Comparison of ENCODE assay signal across 21 cellular contexts in genomic region chr6:36266913-36267644, GRCh38. TPM values are rescaled to one million over a fixed set of nuclear protein-coding genes. Genes with fewer than 3 reads are reported as not detected.
DNase-seq lines count a peak whose midpoint lies in the region; ATAC-seq and TF ChIP-seq lines count a peak whose summit lies in the region.
"Had no signal": no experiment of that assay in that cellular context is flagged by ENCODE, and none has a peak within 500 bp of the region (broad histone marks: within the 10 kb centered on the region; RNA-seq: fewer than 3 reads in every experiment).

No MANE protein-coding gene starts in this region.

- H3K4me3 Mint-ChIP-seq in H9: no peak overlapping the region
- H3K4me3 Mint-ChIP-seq in activated CD8-positive, alpha-beta memory T cell treated with anti-CD3 and anti-CD28 coated beads, Interleukin-2, amount 10 ng/mL, durations not matched to agents 7 days and 5 days: no peak overlapping the region
- H3K4me3 Mint-ChIP-seq: CD4-positive, alpha-beta T cell had no signal

- H3T11ph ChIP-seq in H9 (ENCODE audit: low read length): no peak overlapping the region

- H3K27me3 ChIP-seq in foreskin keratinocyte (peaks cover 31% of the 10 kb centered on the region), H9 (ENCODE audit: insufficient read depth, low read length) (no peaks in the 10 kb centered on the region)
- H3K27me3 ChIP-seq: BLaER1 had no signal

- no peak overlapping the region for H4K91ac ChIP-seq in H9 (ENCODE audit: insufficient read length, low read depth, low read length)

- H3K27me3 Mint-ChIP-seq in H9 (ENCODE audit: low read depth): peaks cover 12% of the 10 kb centered on the region
- peaks cover 23% of the 10 kb centered on the region for H3K27me3 Mint-ChIP-seq in activated CD8-positive, alpha-beta memory T cell treated with anti-CD3 and anti-CD28 coated beads, Interleukin-2, amount 10 ng/mL, durations not matched to agents 7 days and 5 days

- H3K4me1 Mint-ChIP-seq in H9: peaks cover 4 to 12% of the 10 kb centered on the region in 2 experiments
- H3K4me1 Mint-ChIP-seq in activated CD8-positive, alpha-beta memory T cell treated with anti-CD3 and anti-CD28 coated beads, Interleukin-2, amount 10 ng/mL, durations not matched to agents 7 days and 5 days: no peaks in the 10 kb centered on the region

- no peak overlapping the region for H3K14ac ChIP-seq in H9 (ENCODE audit: insufficient read depth, low read length)

- H4K5ac ChIP-seq in H9 (ENCODE audit: insufficient read length, low read depth, low read length): no peak overlapping the region

- peak overlapping the region; percentile 89 for H3K27ac ChIP-seq in caudate nucleus (ENCODE audit: low read depth, low read length)
- H3K27ac ChIP-seq in foreskin keratinocyte: no peak overlapping the region
- no peak overlapping the region for H3K27ac ChIP-seq in substantia nigra (ENCODE audit: low read depth, low read length, poor library complexity, severe bottlenecking)
- H3K27ac ChIP-seq in H9 (ENCODE audit: insufficient read length, low read depth, low read length): no peak overlapping the region
- H3K27ac ChIP-seq: BLaER1 had no signal

- no peak overlapping the region for H4K8ac ChIP-seq in H9 (replicated peaks; ENCODE audit: insufficient read length, low read depth, low read length)

- no peak overlapping the region for H2BK5ac ChIP-seq in H9 (ENCODE audit: insufficient read length, low read length)

- ATAC-seq in foreskin keratinocyte (peak; percentile 13), HG02981 (IDR thresholded peaks at IDR 0.05; ENCODE audit: unreplicated experiment) (no peak)
- no peak for ATAC-seq in activated CD8-positive, alpha-beta memory T cell treated with anti-CD3 and anti-CD28 coated beads, Interleukin-2, amount 10 ng/mL, durations not matched to agents 7 days and 5 days
- ATAC-seq: Right ventricle myocardium inferior had no signal

- no peak overlapping the region for H3K18ac ChIP-seq in H9 (ENCODE audit: insufficient read length, low read depth, low read length)

- H3K4me2 ChIP-seq in H9 (ENCODE audit: insufficient read depth, insufficient read length, low read length): no peak overlapping the region
- H3K4me2 ChIP-seq: BLaER1 had no signal

- no peaks in the 10 kb centered on the region for H3K23me2 ChIP-seq in H9 (ENCODE audit: insufficient read length, low read depth, low read length, poor library complexity, severe bottlenecking)

- TF ChIP-seq CTCF in foreskin keratinocyte (conservative IDR thresholded peaks at IDR 0.05) (no peak), H9 (conservative IDR thresholded peaks at IDR 0.05) (no peak)

- H3K4me1 ChIP-seq in foreskin keratinocyte (no peaks in the 10 kb centered on the region), H9 (ENCODE audit: insufficient read depth, low read length) (no peaks in the 10 kb centered on the region)

- H3K23ac ChIP-seq in H9 (ENCODE audit: insufficient read length, low read depth, low read length): no peak overlapping the region

- no peak overlapping the region for H3K56ac ChIP-seq in H9 (ENCODE audit: insufficient read length, low read depth, low read length)

- no peaks in the 10 kb centered on the region for H3K9me3 ChIP-seq in H9 (ENCODE audit: control insufficient read depth, low read depth, low read length)

- no peak overlapping the region for H3K4ac ChIP-seq in H9 (ENCODE audit: low read depth, low read length)

- CTCF ChIA-PET in activated CD8-positive, alpha-beta memory T cell treated with anti-CD3 and anti-CD28 coated beads, Interleukin-2, amount 10 ng/mL, durations not matched to agents 7 days and 5 days (lab: Charles Lee): interaction anchor here (1.5 kb wide), 1 partner anchor 35 kb away, joined by 6 read pairs; no protein-coding TSS in a partner anchor

- H3K27ac Mint-ChIP-seq in H9: no peak overlapping the region
- H3K27ac Mint-ChIP-seq in activated CD8-positive, alpha-beta memory T cell treated with anti-CD3 and anti-CD28 coated beads, Interleukin-2, amount 10 ng/mL, durations not matched to agents 7 days and 5 days: no peak overlapping the region
- H3K27ac Mint-ChIP-seq: CD4-positive, alpha-beta T cell had no signal

- no peaks in the 10 kb centered on the region; a peak in 1 of 7 replicates for H3K36me3 Mint-ChIP-seq in H9 (ENCODE audit: insufficient read depth in 1 of 3, low read depth in 3 of 3)
- H3K36me3 Mint-ChIP-seq in activated CD8-positive, alpha-beta memory T cell treated with anti-CD3 and anti-CD28 coated beads, Interleukin-2, amount 10 ng/mL, durations not matched to agents 7 days and 5 days: no peaks in the 10 kb centered on the region

- no peak overlapping the region for H2BK120ac ChIP-seq in H9 (ENCODE audit: low read depth, low read length, poor library complexity, severe bottlenecking)

- H3K9me3 Mint-ChIP-seq in H9: peaks cover 3 to 5% of the 10 kb centered on the region in 2 experiments; a peak in 2 of 5 replicates
- peaks cover 2% of the 10 kb centered on the region for H3K9me3 Mint-ChIP-seq in activated CD8-positive, alpha-beta memory T cell treated with anti-CD3 and anti-CD28 coated beads, Interleukin-2, amount 10 ng/mL, durations not matched to agents 7 days and 5 days (ENCODE audit: low read depth)
- H3K9me3 Mint-ChIP-seq: CD4-positive, alpha-beta T cell had no signal

- peak; percentile 50 for DNase-seq in NCI-H69 (lab: John Stamatoyannopoulos, UW)
- peak in 11 of 61 donors; percentile 8 to 59 (median 20) for DNase-seq in caudate nucleus (lab: John Stamatoyannopoulos, UW)
- DNase-seq in foreskin keratinocyte: peak in 1 of 2 donors; percentile 37
- DNase-seq in superior temporal gyrus (ENCODE audit: extremely low spot score): peak; percentile 57
- no peak for DNase-seq in substantia nigra (lab: John Stamatoyannopoulos, UW)
- no peak for DNase-seq in H9
- no peak for DNase-seq in activated CD8-positive, alpha-beta memory T cell treated with anti-CD3 and anti-CD28 coated beads, Interleukin-2, amount 10 ng/mL, durations not matched to agents 7 days and 5 days
- DNase-seq: CD4-positive, alpha-beta T cell; Kasumi-1; MM.1S; NCI-H1048; NCI-H146; NCI-H2029; NCI-H2227 treated with DMSO at 0.1 percent for 48 hours; NCI-H510A treated with DMSO at 0.1 percent for 48 hours; NCI-H774 had no signal

- H2BK20ac ChIP-seq in H9 (ENCODE audit: low read depth, low read length, poor library complexity, severe bottlenecking): no peak overlapping the region

- no peaks in the 10 kb centered on the region for H3K79me1 ChIP-seq in H9 (ENCODE audit: insufficient read depth, low read depth, low read length, poor library complexity, severe bottlenecking)

- no peaks in the 10 kb centered on the region for H4K20me1 ChIP-seq in H9 (ENCODE audit: control insufficient read depth, insufficient read depth, insufficient read length)
- H4K20me1 ChIP-seq: BLaER1 had no signal

- no CpG with 5 or more reads among the region's 13 CpGs for WGBS in H9 (ENCODE audit: extremely low coverage, insufficient read length, low lambda C conversion rate)

- no peaks in the 10 kb centered on the region for H3K79me2 ChIP-seq in H9 (ENCODE audit: insufficient read depth, low read length)

- H2AK5ac ChIP-seq in H9 (ENCODE audit: insufficient read length, low read length): no peak overlapping the region

- H2BK15ac ChIP-seq in H9 (ENCODE audit: low read depth, low read length): no peak overlapping the region

- no peak overlapping the region for H3K9ac ChIP-seq in H9 (ENCODE audit: extremely low read depth, insufficient read length, low read length)
- H3K9ac ChIP-seq: BLaER1 had no signal

- no peak overlapping the region for H2BK12ac ChIP-seq in H9 (ENCODE audit: insufficient read length, low read depth, low read length)

- H2AFZ ChIP-seq in H9 (ENCODE audit: low read length): no peak overlapping the region

RNA-seq across cellular contexts. Expression of gene PNPLA1, which starts 2.8 kb away (rescaled TPM):
- total RNA-seq in foreskin keratinocyte (not detected in 2 replicates), H9 (2021) (0.09 TPM in 1 of 2 replicates, not detected in the other)
- polyA plus RNA-seq in foreskin keratinocyte: not detected in 2 replicates
- total RNA-seq in activated CD8-positive, alpha-beta memory T cell treated with anti-CD3 and anti-CD28 coated beads, Interleukin-2, amount 10 ng/mL, durations not matched to agents 7 days and 5 days: not detected
- total RNA-seq: OCI-LY7, Right ventricle myocardium inferior, SK-MEL-5 had no signal

Comparison
In these comparisons a context has a peak if more than half of its experiments do, and no peak if none do; other contexts are left out.
1. DNase-seq: peak in NCI-H69 (single experiment) and superior temporal gyrus (single experiment); none in substantia nigra (0 of 49), H9 (single experiment) and activated CD8-positive, alpha-beta memory T cell treated with anti-CD3 and anti-CD28 coated beads, Interleukin-2, amount 10 ng/mL, durations not matched to agents 7 days and 5 days (single experiment).